Comparison of ENCODE assay signal across 16 cellular contexts in the genomic region with DNA sequence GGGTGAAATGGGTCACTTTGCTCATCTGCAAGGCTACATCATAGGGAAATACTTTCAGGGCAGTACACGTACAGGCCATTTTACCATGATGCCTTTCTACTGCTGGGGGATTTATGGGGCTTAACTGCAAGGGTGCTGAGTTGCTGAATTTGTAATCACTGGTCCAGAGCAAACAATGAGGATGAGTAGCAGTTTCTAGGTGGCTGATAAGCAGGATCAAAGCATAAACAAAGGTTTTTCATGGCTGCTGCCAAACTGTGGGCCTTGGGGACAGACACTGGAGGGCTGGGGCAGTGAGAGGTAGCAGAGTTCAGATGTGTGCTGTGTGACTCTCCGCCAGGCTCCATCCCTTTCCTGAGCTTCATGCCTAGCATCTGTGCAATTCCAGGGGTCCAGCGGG.
DNase-seq lines count a peak whose midpoint lies in the region; ATAC-seq, FAIRE-seq and TF ChIP-seq lines count a peak whose summit lies in the region.
"Had no signal": no experiment of that assay in that cellular context is flagged by ENCODE, and none has a peak within 500 bp of the region (broad histone marks: within the 10 kb centered on the region; RNA-seq: fewer than 3 reads in every experiment).

No MANE protein-coding gene starts in this region.

- H2AFZ ChIP-seq in H1 (ENCODE audit: low read length) = peak overlapping the region; percentile 39; the same call in 1 of the 2 replicates
- no peak overlapping the region for H2AFZ ChIP-seq in trophoblast cell (ENCODE audit: insufficient read depth, low read length, poor library complexity)
- H2AFZ ChIP-seq: GM23338 had no signal

- H2BK15ac ChIP-seq in H1 (ENCODE audit: low read length) = no peak overlapping the region

- no peak overlapping the region for H3K27ac Mint-ChIP-seq in activated CD4-positive, alpha-beta T cell treated with anti-CD3 and anti-CD28 coated beads for 36 hours
- H3K27ac Mint-ChIP-seq: CD4-positive, alpha-beta memory T cell; GM23338; H9 had no signal

- TF ChIP-seq EP300 in H1 (IDR thresholded peaks at IDR 0.05; ENCODE audit: borderline replicate concordance in 1 of 2, low read depth in 2 of 2, low read length in 2 of 2) = no peak

- H3K36me3 ChIP-seq in H1 (ENCODE audit: control insufficient read depth in 2 of 4, insufficient read depth in 4 of 4, low read length in 3 of 4) = no peaks in the 10 kb centered on the region
- H3K36me3 ChIP-seq in trophoblast cell (ENCODE audit: control insufficient read depth in 1 of 2, insufficient read depth in 2 of 2, low read length in 2 of 2) = no peaks in the 10 kb centered on the region
- H3K36me3 ChIP-seq: BE2C had no signal

- POLR2A ChIA-PET in H1 (lab: Charles Lee; ENCODE audit: partially characterized antibody) = no interaction called here
- POLR2A ChIA-PET in activated CD4-positive, alpha-beta T cell treated with anti-CD3 and anti-CD28 coated beads for 36 hours (lab: Charles Lee) = no interaction called here

- H3K4ac ChIP-seq in H1 (replicated peaks; ENCODE audit: insufficient read length, low read depth, low read length) = no peak overlapping the region
- H3K4ac ChIP-seq in trophoblast cell (ENCODE audit: low read depth, low read length) = no peak overlapping the region

- H3K27me3 Mint-ChIP-seq in activated CD4-positive, alpha-beta T cell treated with anti-CD3 and anti-CD28 coated beads for 36 hours = no peaks in the 10 kb centered on the region
- H3K27me3 Mint-ChIP-seq: CD4-positive, alpha-beta memory T cell had no signal

- no peak for TF ChIP-seq RAD21 in H1 (IDR thresholded peaks at IDR 0.05 in 1 of 2, conservative IDR thresholded peaks at IDR 0.05 in 1 of 2; ENCODE audit: low read depth in 2 of 2, low read length in 2 of 2)

- no peak overlapping the region for H4K91ac ChIP-seq in H1 (replicated peaks; ENCODE audit: insufficient read length, low read length)
- H4K91ac ChIP-seq in trophoblast cell (ENCODE audit: low read depth, low read length) = no peak overlapping the region

- no peak overlapping the region for H2AK5ac ChIP-seq in H1 (ENCODE audit: low read depth, low read length)
- no peak overlapping the region for H2AK5ac ChIP-seq in trophoblast cell (ENCODE audit: low read length)

- no peak overlapping the region for H3K56ac ChIP-seq in H1 (replicated peaks; ENCODE audit: insufficient read length, low read depth, low read length)

- H3K23ac ChIP-seq in H1 (ENCODE audit: insufficient read length) = no peak overlapping the region
- H3K23ac ChIP-seq in trophoblast cell (ENCODE audit: low read length) = no peak overlapping the region

- no peaks in the 10 kb centered on the region for H3K36me3 Mint-ChIP-seq in activated CD4-positive, alpha-beta T cell treated with anti-CD3 and anti-CD28 coated beads for 36 hours (ENCODE audit: low read depth)

- no peak overlapping the region for H3K14ac ChIP-seq in H1 (ENCODE audit: insufficient read length)
- no peak overlapping the region for H3K14ac ChIP-seq in trophoblast cell (ENCODE audit: low read length)

- no peak overlapping the region for H2BK12ac ChIP-seq in H1 (ENCODE audit: low read depth, low read length)
- no peak overlapping the region for H2BK12ac ChIP-seq in trophoblast cell (ENCODE audit: low read length)

- H3K9ac ChIP-seq in H1 (replicated peaks in 1 of 4; ENCODE audit: extremely low read depth in 1 of 4, low read depth in 3 of 4, low read length in 3 of 4) = no peak overlapping the region
- H3K9ac ChIP-seq in trophoblast cell (ENCODE audit: low read length) = peak overlapping the region; percentile 15

- H3K4me3 Mint-ChIP-seq in activated CD4-positive, alpha-beta T cell treated with anti-CD3 and anti-CD28 coated beads for 36 hours = no peak overlapping the region
- H3K4me3 Mint-ChIP-seq: CD4-positive, alpha-beta memory T cell; GM23338; H9 had no signal

- H3K79me2 ChIP-seq in H1 (ENCODE audit: control insufficient read depth in 1 of 2, insufficient read depth in 2 of 2, low read length in 2 of 2) (no peaks in the 10 kb centered on the region), trophoblast cell (ENCODE audit: control insufficient read depth, insufficient read depth, low read length, poor library complexity) (no peaks in the 10 kb centered on the region)

- H3K9me3 Mint-ChIP-seq in activated CD4-positive, alpha-beta T cell treated with anti-CD3 and anti-CD28 coated beads for 36 hours (ENCODE audit: low read depth) = no peaks in the 10 kb centered on the region
- H3K9me3 Mint-ChIP-seq: CD4-positive, alpha-beta memory T cell; GM23338; H9 had no signal

- H3K4me2 ChIP-seq in H1 (ENCODE audit: insufficient read depth in 1 of 2, low read depth in 2 of 2, low read length in 2 of 2) = no peak overlapping the region
- no peak overlapping the region for H3K4me2 ChIP-seq in trophoblast cell (ENCODE audit: low read length)
- H3K4me2 ChIP-seq: A549, GM23338 had no signal

- ATAC-seq in activated CD4-positive, alpha-beta T cell treated with anti-CD3 and anti-CD28 coated beads for 36 hours = no peak
- ATAC-seq in GM19397 (IDR thresholded peaks at IDR 0.05; ENCODE audit: unreplicated experiment) = no peak
- ATAC-seq: A549, GM23338 had no signal

- peaks cover 0 to 2% of the 10 kb centered on the region in 2 experiments for H4K20me1 ChIP-seq in H1 (replicated peaks in 1 of 2; ENCODE audit: control insufficient read depth in 1 of 2, insufficient read depth in 2 of 2, low read length in 2 of 2)

- H3K79me1 ChIP-seq in H1 (ENCODE audit: low read depth, low read length) (no peaks in the 10 kb centered on the region), trophoblast cell (ENCODE audit: low read length) (no peaks in the 10 kb centered on the region)

- H4K8ac ChIP-seq in H1 (ENCODE audit: extremely low read depth, insufficient read depth, low read length) (no peak overlapping the region), trophoblast cell (ENCODE audit: low read depth, low read length) (no peak overlapping the region)

- H3K4me1 ChIP-seq in H1 (replicated peaks in 1 of 4; ENCODE audit: control insufficient read depth in 3 of 4, insufficient read depth in 4 of 4, low read length in 3 of 4) (no peaks in the 10 kb centered on the region), trophoblast cell (ENCODE audit: control insufficient read depth in 1 of 2, insufficient read depth in 2 of 2, low read length in 2 of 2) (no peaks in the 10 kb centered on the region)
- H3K4me1 ChIP-seq: BE2C had no signal

- peak; percentile 46 for DNase-seq in D721Med (ENCODE audit: insufficient read length, low spot score)
- peak; percentile 30 for DNase-seq in M059J (ENCODE audit: low read depth)
- DNase-seq in H1 (ENCODE audit: low read depth in 1 of 2, low spot score in 2 of 2) = no peak
- no peak for DNase-seq in trophoblast cell
- no peak for DNase-seq in activated CD4-positive, alpha-beta T cell treated with anti-CD3 and anti-CD28 coated beads for 36 hours
- no peak for DNase-seq in GM19239 (ENCODE audit: insufficient read length, low spot score)
- DNase-seq: BE2C; CD4-positive, alpha-beta memory T cell; DND-41; GDM1; H9 had no signal

- H3K9me3 ChIP-seq in H1 (ENCODE audit: insufficient read depth in 2 of 2, low read depth in 1 of 2, low read length in 1 of 2) (no peaks in the 10 kb centered on the region), trophoblast cell (ENCODE audit: insufficient read depth, low read depth, low read length) (no peaks in the 10 kb centered on the region)
- H3K9me3 ChIP-seq: A549, BE2C had no signal

- no peaks in the 10 kb centered on the region for H3K4me1 Mint-ChIP-seq in activated CD4-positive, alpha-beta T cell treated with anti-CD3 and anti-CD28 coated beads for 36 hours
- H3K4me1 Mint-ChIP-seq: CD4-positive, alpha-beta memory T cell; GM23338; H9 had no signal

- TF ChIP-seq CTCF in D721Med (IDR thresholded peaks at IDR 0.05; ENCODE audit: insufficient read depth, missing control alignments) (no peak), H1 (IDR thresholded peaks at IDR 0.05; ENCODE audit: control extremely low read depth in 1 of 3, insufficient read depth in 1 of 3, low read depth in 1 of 3, low read length in 3 of 3) (no peak)

- CTCF ChIA-PET in H1 (lab: Charles Lee; ENCODE audit: partially characterized antibody) = no interaction called here
- CTCF ChIA-PET in activated CD4-positive, alpha-beta T cell treated with anti-CD3 and anti-CD28 coated beads for 36 hours (lab: Charles Lee) = no interaction called here

- intact Hi-C loops in activated CD4-positive, alpha-beta T cell treated with anti-CD3 and anti-CD28 coated beads for 36 hours (cut with DNase I, micrococcal nuclease) = no loop called here

- TF ChIP-seq POLR2A in H1 (IDR thresholded peaks at IDR 0.05; ENCODE audit: control extremely low read depth in 1 of 2, low read depth in 2 of 2, low read length in 2 of 2) = no peak

- no peak overlapping the region for H2BK120ac ChIP-seq in H1 (replicated peaks; ENCODE audit: low read depth, low read length)
- H2BK120ac ChIP-seq in trophoblast cell (ENCODE audit: insufficient read depth, low read length, poor library complexity) = no peak overlapping the region

- H4K12ac ChIP-seq in trophoblast cell (ENCODE audit: low read depth, low read length) = no peak overlapping the region

- no peak overlapping the region for H2BK5ac ChIP-seq in H1 (ENCODE audit: low read depth, low read length)
- H2BK5ac ChIP-seq in trophoblast cell (ENCODE audit: low read depth, low read length, poor library complexity) = no peak overlapping the region

- H3K27ac ChIP-seq in H1 (ENCODE audit: low read depth, low read length) = no peak overlapping the region
- H3K27ac ChIP-seq in trophoblast cell (ENCODE audit: low read depth, low read length) = no peak overlapping the region
- H3K27ac ChIP-seq: C4-2B had no signal

- H3K23me2 ChIP-seq in H1 (ENCODE audit: low read depth, low read length) = no peaks in the 10 kb centered on the region; the same call in 1 of the 2 replicates

- 91% methylated on average over 2 of the region's 3 CpGs; no CpG with 5 or more reads in 1 of the 2 experiments for WGBS in H1 (ENCODE audit: extremely low coverage in 1 of 2, insufficient coverage in 1 of 2, insufficient read length in 1 of 2, insufficient replicate concordance in 2 of 2, low coverage in 1 of 2, low lambda C conversion rate in 2 of 2, missing lambda C conversion rate in 1 of 2), 2 experiments
- WGBS in trophoblast cell (ENCODE audit: extremely low coverage, insufficient coverage, insufficient read length) = no CpG with 5 or more reads among the region's 3 CpGs

- H2BK20ac ChIP-seq in H1 (ENCODE audit: low read length) = no peak overlapping the region

- H3K4me3 ChIP-seq in H1 (ENCODE audit: extremely low read depth in 1 of 4, insufficient read depth in 2 of 4, low read depth in 3 of 4, low read length in 4 of 4) (no peak overlapping the region), trophoblast cell (ENCODE audit: low read depth, low read length) (no peak overlapping the region)
- H3K4me3 ChIP-seq: A549, GM23338 had no signal

- H3K27me3 ChIP-seq in H1 (replicated peaks in 1 of 4; ENCODE audit: control insufficient read depth in 3 of 4, extremely low read depth in 1 of 4, insufficient read depth in 3 of 4, low read length in 3 of 4) = no peaks in the 10 kb centered on the region
- H3K27me3 ChIP-seq in trophoblast cell (ENCODE audit: insufficient read depth, low read length) = no peaks in the 10 kb centered on the region
- H3K27me3 ChIP-seq: BE2C had no signal

- no peak overlapping the region for H4K5ac ChIP-seq in H1 (ENCODE audit: insufficient read length, low read depth, low read length)

- FAIRE-seq in D721Med (lab: Jason Lieb, UNC) = no peak
- no peak for FAIRE-seq in H1 (lab: Jason Lieb, UNC)
- no peak for FAIRE-seq in GM19239 (lab: Jason Lieb, UNC)
- FAIRE-seq: A549, GM12892 had no signal

- H3K18ac ChIP-seq in H1 (ENCODE audit: extremely low read depth, low read length) (no peak overlapping the region), trophoblast cell (ENCODE audit: low read length) (no peak overlapping the region)

Comparison
In these comparisons a context has a peak if more than half of its experiments do, and no peak if none do; other contexts are left out.
1. DNase-seq: peak in D721Med (single experiment) and M059J (single experiment); none in H1 (0 of 2), trophoblast cell (0 of 2), activated CD4-positive, alpha-beta T cell treated with anti-CD3 and anti-CD28 coated beads for 36 hours (single experiment) and GM19239 (single experiment).